ENCODE assay signal across 1 cellular context in genomic region chr22:38284042-38284402, GRCh38.
TF ChIP-seq lines count a peak whose summit lies in the region.

No MANE protein-coding gene starts in this region.

TF ChIP-seq in WTC11, 78 proteins besides CTCF, POLR2A, EP300 and RAD21 (continued from another document):
- TF ChIP-seq CDX4 (CRISPR knock-in tag; IDR thresholded peaks at IDR 0.05; ENCODE audit: borderline replicate concordance) = no peak
- no peak for TF ChIP-seq ATF1 (CRISPR knock-in tag; IDR thresholded peaks at IDR 0.05)
- no peak for TF ChIP-seq CREB1 (CRISPR knock-in tag; IDR thresholded peaks at IDR 0.05)
- TF ChIP-seq, protein P1, sequence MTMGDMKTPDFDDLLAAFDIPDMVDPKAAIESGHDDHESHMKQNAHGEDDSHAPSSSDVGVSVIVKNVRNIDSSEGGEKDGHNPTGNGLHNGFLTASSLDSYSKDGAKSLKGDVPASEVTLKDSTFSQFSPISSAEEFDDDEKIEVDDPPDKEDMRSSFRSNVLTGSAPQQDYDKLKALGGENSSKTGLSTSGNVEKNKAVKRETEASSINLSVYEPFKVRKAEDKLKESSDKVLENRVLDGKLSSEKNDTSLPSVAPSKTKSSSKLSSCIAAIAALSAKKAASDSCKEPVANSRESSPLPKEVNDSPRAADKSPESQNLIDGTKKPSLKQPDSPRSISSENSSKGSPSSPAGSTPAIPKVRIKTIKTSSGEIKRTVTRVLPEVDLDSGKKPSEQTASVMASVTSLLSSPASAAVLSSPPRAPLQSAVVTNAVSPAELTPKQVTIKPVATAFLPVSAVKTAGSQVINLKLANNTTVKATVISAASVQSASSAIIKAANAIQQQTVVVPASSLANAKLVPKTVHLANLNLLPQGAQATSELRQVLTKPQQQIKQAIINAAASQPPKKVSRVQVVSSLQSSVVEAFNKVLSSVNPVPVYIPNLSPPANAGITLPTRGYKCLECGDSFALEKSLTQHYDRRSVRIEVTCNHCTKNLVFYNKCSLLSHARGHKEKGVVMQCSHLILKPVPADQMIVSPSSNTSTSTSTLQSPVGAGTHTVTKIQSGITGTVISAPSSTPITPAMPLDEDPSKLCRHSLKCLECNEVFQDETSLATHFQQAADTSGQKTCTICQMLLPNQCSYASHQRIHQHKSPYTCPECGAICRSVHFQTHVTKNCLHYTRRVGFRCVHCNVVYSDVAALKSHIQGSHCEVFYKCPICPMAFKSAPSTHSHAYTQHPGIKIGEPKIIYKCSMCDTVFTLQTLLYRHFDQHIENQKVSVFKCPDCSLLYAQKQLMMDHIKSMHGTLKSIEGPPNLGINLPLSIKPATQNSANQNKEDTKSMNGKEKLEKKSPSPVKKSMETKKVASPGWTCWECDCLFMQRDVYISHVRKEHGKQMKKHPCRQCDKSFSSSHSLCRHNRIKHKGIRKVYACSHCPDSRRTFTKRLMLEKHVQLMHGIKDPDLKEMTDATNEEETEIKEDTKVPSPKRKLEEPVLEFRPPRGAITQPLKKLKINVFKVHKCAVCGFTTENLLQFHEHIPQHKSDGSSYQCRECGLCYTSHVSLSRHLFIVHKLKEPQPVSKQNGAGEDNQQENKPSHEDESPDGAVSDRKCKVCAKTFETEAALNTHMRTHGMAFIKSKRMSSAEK (CRISPR knock-in tag; IDR thresholded peaks at IDR 0.05; ENCODE audit: borderline replicate concordance) = no peak
- no peak for TF ChIP-seq TCF7 (CRISPR knock-in tag; IDR thresholded peaks at IDR 0.05; ENCODE audit: low read depth)
